ENCODE assay signal across 8 cellular contexts in genomic region chr10:19817251-19818046, GRCh38. TPM values are rescaled to one million over a fixed set of nuclear protein-coding genes. Genes with fewer than 3 reads are reported as not detected.
DNase-seq lines count a peak whose midpoint lies in the region; ATAC-seq and TF ChIP-seq lines count a peak whose summit lies in the region.

No MANE protein-coding gene starts in this region.

- no peaks in the 10 kb centered on the region for H4K20me1 ChIP-seq in hepatocyte (ENCODE audit: insufficient read depth, poor library complexity, severe bottlenecking)

- H3K27ac ChIP-seq in hepatocyte, result peak overlapping the region; percentile 17

- peaks cover 29% of the 10 kb centered on the region for H3K79me2 ChIP-seq in hepatocyte

- WGBS in hepatocyte (ENCODE audit: low lambda C conversion rate, missing lambda C conversion rate), result 1% methylated on average over 32 of the region's 37 CpGs

- no peaks in the 10 kb centered on the region for H3K9me3 Mint-ChIP-seq in activated CD8-positive, alpha-beta T cell treated with anti-CD3 and anti-CD28 coated beads, Interleukin-2, amount 10 ng/mL, durations not matched to agents 7 days and 5 days (ENCODE audit: insufficient read depth)

- TF ChIP-seq POLR2A in GM18505 (IDR thresholded peaks at IDR 0.05; ENCODE audit: borderline replicate concordance, extremely low read depth, insufficient read depth, insufficient read length), result no peak

- H3K4me3 Mint-ChIP-seq in activated CD8-positive, alpha-beta T cell treated with anti-CD3 and anti-CD28 coated beads, Interleukin-2, amount 10 ng/mL, durations not matched to agents 7 days and 5 days, result peak overlapping the region; percentile 42

- H3K36me3 Mint-ChIP-seq in activated CD8-positive, alpha-beta T cell treated with anti-CD3 and anti-CD28 coated beads, Interleukin-2, amount 10 ng/mL, durations not matched to agents 7 days and 5 days (ENCODE audit: low read depth), result no peaks in the 10 kb centered on the region

- ATAC-seq in activated CD8-positive, alpha-beta T cell treated with anti-CD3 and anti-CD28 coated beads, Interleukin-2, amount 10 ng/mL, durations not matched to agents 7 days and 5 days, result no peak
- ATAC-seq in GM18505 (IDR thresholded peaks at IDR 0.05; ENCODE audit: unreplicated experiment), result no peak

- H3K27me3 Mint-ChIP-seq in activated CD8-positive, alpha-beta T cell treated with anti-CD3 and anti-CD28 coated beads, Interleukin-2, amount 10 ng/mL, durations not matched to agents 7 days and 5 days (ENCODE audit: low read depth), result peaks cover 36% of the 10 kb centered on the region

- no peak for TF ChIP-seq CTCF in AG04449 (IDR thresholded peaks at IDR 0.05; ENCODE audit: insufficient read depth, low read length, missing control alignments)
- peak; percentile 37 for TF ChIP-seq CTCF in hepatocyte (IDR thresholded peaks at IDR 0.05; ENCODE audit: poor library complexity)

- POLR2A ChIA-PET in AG04449 (lab: Yijun Ruan, JAX), result interaction anchor here (0.5 kb wide), 1 partner anchor 213 kb away, joined by 3 read pairs; no protein-coding TSS in a partner anchor
- POLR2A ChIA-PET in activated CD8-positive, alpha-beta T cell treated with anti-CD3 and anti-CD28 coated beads, Interleukin-2, amount 10 ng/mL, durations not matched to agents 7 days and 5 days (lab: Charles Lee), result no interaction called here

- no peaks in the 10 kb centered on the region for H3K36me3 ChIP-seq in H7 (replicated peaks; ENCODE audit: control insufficient read depth, insufficient read depth, low read length)
- H3K36me3 ChIP-seq in hepatocyte (replicated peaks; ENCODE audit: insufficient read depth, low read depth), result no peaks in the 10 kb centered on the region

- H3K27ac Mint-ChIP-seq in activated CD8-positive, alpha-beta T cell treated with anti-CD3 and anti-CD28 coated beads, Interleukin-2, amount 10 ng/mL, durations not matched to agents 7 days and 5 days, result no peak overlapping the region

- H3K4me3 ChIP-seq in AG04449 (ENCODE audit: low read depth, low read length) (peak overlapping the region; percentile 34), H7 (ENCODE audit: insufficient read depth, low read depth, low read length) (peak overlapping the region; percentile 95), hepatocyte (peak overlapping the region; percentile 84)

- DNase-seq in AG04449 (ENCODE audit: low read depth, low spot score) (no peak), H7 (peak; percentile 78), hepatocyte (ENCODE audit: low spot score) (peak; percentile 54), retina (peak; percentile 80), AG08395 (ENCODE audit: low spot score) (no peak)
- no peak for DNase-seq in activated CD8-positive, alpha-beta T cell treated with anti-CD3 and anti-CD28 coated beads, Interleukin-2, amount 10 ng/mL, durations not matched to agents 7 days and 5 days
- no peak for DNase-seq in activated CD4-positive, alpha-beta T cell treated with anti-CD3 and anti-CD28 coated beads, Interleukin-2, amount 50 U/mL, for 1 hour

- peak overlapping the region; percentile 86 for H3K4me2 ChIP-seq in hepatocyte

- H3K4me1 Mint-ChIP-seq in activated CD8-positive, alpha-beta T cell treated with anti-CD3 and anti-CD28 coated beads, Interleukin-2, amount 10 ng/mL, durations not matched to agents 7 days and 5 days (ENCODE audit: low read depth), result peaks cover 7% of the 10 kb centered on the region

- H2AFZ ChIP-seq in hepatocyte, result peak overlapping the region; percentile 83

- H3K4me1 ChIP-seq in hepatocyte (ENCODE audit: insufficient read depth), result no peaks in the 10 kb centered on the region

- H3K27me3 ChIP-seq in H7 (ENCODE audit: control insufficient read depth, insufficient read depth, low read length) (peaks cover 2% of the 10 kb centered on the region; the same call in 1 of the 2 replicates), hepatocyte (peaks cover 10% of the 10 kb centered on the region)

- no peaks in the 10 kb centered on the region for H3K9me3 ChIP-seq in hepatocyte (ENCODE audit: low read depth)

- no peaks in the 10 kb centered on the region for H3K9me2 ChIP-seq in hepatocyte (replicated peaks; ENCODE audit: insufficient read depth)

- CTCF ChIA-PET in AG04449 (lab: Yijun Ruan, JAX), result no interaction called here
- CTCF ChIA-PET in activated CD8-positive, alpha-beta T cell treated with anti-CD3 and anti-CD28 coated beads, Interleukin-2, amount 10 ng/mL, durations not matched to agents 7 days and 5 days (lab: Charles Lee), result no interaction called here

RNA-seq across cellular contexts. Expression of gene PLXDC2, which starts 1.2 kb away (rescaled TPM):
- total RNA-seq in H7 (2014; rRNA removed; shearing (Covaris generic)), result 21.9 and 27.5 TPM in 2 replicates
- under 1 TPM in 1 of 2 experiments, not detected in 1; 0.05 TPM for total RNA-seq in activated CD8-positive, alpha-beta T cell treated with anti-CD3 and anti-CD28 coated beads, Interleukin-2, amount 10 ng/mL, durations not matched to agents 7 days and 5 days
- total RNA-seq in hepatocyte, result 40.9 and 52.2 TPM in 2 replicates
- polyA plus RNA-seq in hepatocyte, result 39.9 and 40.4 TPM in 2 replicates

Comparison
In these comparisons a context has a peak if more than half of its experiments do, and no peak if none do; other contexts are left out.
1. DNase-seq: peak in H7 (single experiment), hepatocyte (single experiment) and retina (single experiment); none in AG04449 (single experiment), activated CD8-positive, alpha-beta T cell treated with anti-CD3 and anti-CD28 coated beads, Interleukin-2, amount 10 ng/mL, durations not matched to agents 7 days and 5 days (single experiment), AG08395 (single experiment) and activated CD4-positive, alpha-beta T cell treated with anti-CD3 and anti-CD28 coated beads, Interleukin-2, amount 50 U/mL, for 1 hour (single experiment).
2. H3K4me3 ChIP-seq: peak in every context shown above with its lines; median percentile 95 in H7; 84 in hepatocyte; 34 in AG04449.
3. RNA of gene PLXDC2, which starts 1.2 kb away (total RNA-seq): 40.9 to 52.2 TPM in hepatocyte and 21.9 to 27.5 TPM in H7; 0.05 TPM in activated CD8-positive, alpha-beta T cell treated with anti-CD3 and anti-CD28 coated beads, Interleukin-2, amount 10 ng/mL, durations not matched to agents 7 days and 5 days; every median in the first group is over 10 times any median in the second.